ENCODE assay signal across 30 cellular contexts in genomic region chr2:235381261-235381912, GRCh38.
"Had no signal": no experiment of that assay in that cellular context is flagged by ENCODE, and none has a peak within 500 bp of the region (broad histone marks: within the 10 kb centered on the region; RNA-seq: fewer than 3 reads in every experiment).

No MANE protein-coding gene starts in this region.

- H3K9me3 ChIP-seq: lower lobe of right lung, thoracic aorta, uterus had no signal

- H3K4me3 ChIP-seq: lower lobe of right lung, thoracic aorta, uterus had no signal

- H3K27me3 ChIP-seq: uterus had no signal

- H3K36me3 ChIP-seq: lower lobe of right lung, thoracic aorta, uterus had no signal

- H3K9me3 Mint-ChIP-seq: activated CD8-positive, alpha-beta T cell treated with anti-CD3 and anti-CD28 coated beads for 36 hours; activated T-cell treated with anti-CD3 and anti-CD28 coated beads, Interleukin-2, amount 50 U/mL, for 4 hours; activated T-helper 17 cell treated with anti-CD3 and anti-CD28 coated beads, Interleukin-2, amount 50 U/mL, for 72 hours; stimulated activated effector memory CD8-positive, alpha-beta T cell treated with anti-CD3 and anti-CD28 coated beads, Interleukin-12 subunit alpha, Interleukin-12 subunit beta, amount 100 ng/mL, for 72 hours; stimulated activated naive CD8-positive, alpha-beta T cell treated with anti-CD3 and anti-CD28 coated beads, Interleukin-15, Interleukin-2, amounts not matched to agents 100 ng/mL and 50 ng/mL, for 24 hours; type B pancreatic cell had no signal

- H3K4me1 Mint-ChIP-seq: activated T-helper 17 cell treated with anti-CD3 and anti-CD28 coated beads, Interleukin-2, amount 50 U/mL, for 72 hours; stimulated activated effector memory CD8-positive, alpha-beta T cell treated with anti-CD3 and anti-CD28 coated beads, Interleukin-12 subunit alpha, Interleukin-12 subunit beta, amount 100 ng/mL, for 72 hours; T-helper 17 cell had no signal

- H3K4me3 Mint-ChIP-seq: activated CD8-positive, alpha-beta T cell treated with anti-CD3 and anti-CD28 coated beads for 36 hours; activated T-cell treated with anti-CD3 and anti-CD28 coated beads, Interleukin-2, amount 50 U/mL, for 4 hours; activated T-helper 17 cell treated with anti-CD3 and anti-CD28 coated beads, Interleukin-2, amount 50 U/mL, for 72 hours; naive thymus-derived CD8-positive, alpha-beta T cell; stimulated activated effector memory CD8-positive, alpha-beta T cell treated with anti-CD3 and anti-CD28 coated beads, Interleukin-12 subunit alpha, Interleukin-12 subunit beta, amount 100 ng/mL, for 72 hours; stimulated activated naive CD8-positive, alpha-beta T cell treated with anti-CD3 and anti-CD28 coated beads, Interleukin-15, Interleukin-2, amounts not matched to agents 100 ng/mL and 50 ng/mL, for 24 hours; T-helper 17 cell; type B pancreatic cell; WTC11 had no signal

- H3K27ac Mint-ChIP-seq: activated CD8-positive, alpha-beta T cell treated with anti-CD3 and anti-CD28 coated beads for 36 hours; activated T-helper 17 cell treated with anti-CD3 and anti-CD28 coated beads, Interleukin-2, amount 50 U/mL, for 72 hours; naive thymus-derived CD8-positive, alpha-beta T cell; progenitor cell of endocrine pancreas; stimulated activated effector memory CD8-positive, alpha-beta T cell treated with anti-CD3 and anti-CD28 coated beads, Interleukin-12 subunit alpha, Interleukin-12 subunit beta, amount 100 ng/mL, for 72 hours; stimulated activated naive CD8-positive, alpha-beta T cell treated with anti-CD3 and anti-CD28 coated beads, Interleukin-15, Interleukin-2, amounts not matched to agents 100 ng/mL and 50 ng/mL, for 24 hours; T-helper 17 cell; type B pancreatic cell; WTC11 had no signal

- ATAC-seq: activated CD8-positive, alpha-beta T cell treated with anti-CD3 and anti-CD28 coated beads for 36 hours; activated T-cell treated with anti-CD3 and anti-CD28 coated beads, Interleukin-2, amount 50 U/mL, for 4 hours; activated T-helper 17 cell treated with anti-CD3 and anti-CD28 coated beads, Interleukin-2, amount 50 U/mL, for 72 hours; esophagus mucosa; lower lobe of right lung; naive thymus-derived CD8-positive, alpha-beta T cell; sciatic nerve; stimulated activated effector memory CD8-positive, alpha-beta T cell treated with anti-CD3 and anti-CD28 coated beads, Interleukin-12 subunit alpha, Interleukin-12 subunit beta, amount 100 ng/mL, for 72 hours; T-helper 17 cell; WTC11 had no signal

- DNase-seq: activated CD4-positive, alpha-beta T cell treated with anti-CD3 and anti-CD28 coated beads for 1 hour; activated CD4-positive, alpha-beta T cell treated with anti-CD3 and anti-CD28 coated beads, Interleukin-2, amount 50 U/mL, for 1 hour; activated CD8-positive, alpha-beta T cell treated with anti-CD3 and anti-CD28 coated beads for 36 hours; activated gamma-delta T cell treated with Interleukin-2 at 50 U/mL for 16 hours; activated naive CD4-positive, alpha-beta T cell treated with anti-CD3 and anti-CD28 coated beads, Interleukin-2, amount 50 U/mL, for 16 hours; activated T-cell treated with anti-CD3 and anti-CD28 coated beads, Interleukin-2, amount 50 U/mL, for 4 hours; amniotic stem cell; central memory CD4-positive, alpha-beta T cell; glutamatergic neuron; lower lobe of right lung; mesenchymal stem cell; naive thymus-derived CD8-positive, alpha-beta T cell; retina; small intestine; stimulated activated CD4-positive, alpha-beta T cell treated with anti-CD3 and anti-CD28 coated beads, Interleukin-4, amount 100 ng/mL, for 24 hours; T-helper 17 cell; T1000; uterus had no signal

- FAIRE-seq: endothelial cell of umbilical vein, frontal cortex, keratinocyte, small intestine had no signal

- H3K36me3 Mint-ChIP-seq: naive thymus-derived CD8-positive, alpha-beta T cell; stimulated activated effector memory CD8-positive, alpha-beta T cell treated with anti-CD3 and anti-CD28 coated beads, Interleukin-12 subunit alpha, Interleukin-12 subunit beta, amount 100 ng/mL, for 72 hours; type B pancreatic cell; WTC11 had no signal

- H3K27ac ChIP-seq: lower lobe of right lung, thoracic aorta, uterus had no signal

- H3K4me1 ChIP-seq: lower lobe of right lung, uterus had no signal
